Comparison of ENCODE assay signal across 11 cellular contexts in the genomic region with DNA sequence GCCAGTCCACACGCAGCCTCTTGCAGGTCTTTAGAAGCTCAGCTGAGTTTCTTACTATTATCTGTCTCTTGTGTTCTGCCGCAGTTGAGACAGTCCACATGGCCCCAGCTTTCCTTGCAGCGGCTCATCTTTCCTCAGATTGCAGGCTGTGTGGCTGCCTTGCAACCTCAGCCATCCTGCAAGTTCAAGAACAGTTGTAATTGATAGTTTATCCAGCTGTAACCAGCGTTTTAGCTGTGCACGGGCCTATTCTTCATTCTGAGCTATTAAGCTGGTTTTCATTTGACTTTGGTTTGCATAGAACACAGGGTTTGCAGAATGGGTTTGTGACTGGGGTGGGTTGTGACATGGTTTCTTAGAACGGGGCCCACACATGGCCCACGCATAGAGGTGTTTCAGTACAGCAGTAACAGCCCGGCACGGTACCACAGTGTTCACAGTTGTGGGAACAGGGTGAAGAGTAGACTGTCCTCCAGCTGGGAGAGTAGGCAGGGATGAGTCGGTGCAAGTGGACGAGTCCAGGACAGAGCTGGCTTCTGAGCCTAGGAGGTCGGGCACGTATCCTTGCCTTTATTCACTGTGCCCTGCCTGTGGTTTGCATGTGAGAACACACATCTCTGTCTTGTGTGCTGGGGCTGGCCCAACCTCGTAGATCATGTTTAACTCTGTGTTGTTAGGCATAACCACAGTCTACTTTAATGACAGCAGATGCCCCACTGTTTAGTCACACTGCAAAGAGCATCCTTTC.
DNase-seq lines count a peak whose midpoint lies in the region; ATAC-seq and TF ChIP-seq lines count a peak whose summit lies in the region.
"Had no signal": no experiment of that assay in that cellular context is flagged by ENCODE, and none has a peak within 500 bp of the region (broad histone marks: within the 10 kb centered on the region; RNA-seq: fewer than 3 reads in every experiment).

No MANE protein-coding gene starts in this region.

- intact Hi-C loops in gastrocnemius medialis (cut with DNase I; ENCODE audit: low total_unique reads), result no loop called here

- H3K4me1 ChIP-seq in RWPE2 (ENCODE audit: insufficient read depth, poor library complexity, severe bottlenecking) (peaks cover 23% of the 10 kb centered on the region), fibroblast of lung (ENCODE audit: control insufficient read depth, extremely low read depth, insufficient read depth, low read length) (peaks cover 12% of the 10 kb centered on the region), gastrocnemius medialis (peaks cover 30 to 36% of the 10 kb centered on the region in 2 donors)

- H3K27ac ChIP-seq in RWPE2 (ENCODE audit: poor library complexity, severe bottlenecking) (no peak overlapping the region), fibroblast of lung (ENCODE audit: insufficient read depth, low read length) (no peak overlapping the region), gastrocnemius medialis (peak overlapping the region; percentile 31 to 57 (median 44))

- H3K9me3 ChIP-seq in RWPE2 (ENCODE audit: severe bottlenecking) (no peaks in the 10 kb centered on the region), fibroblast of lung (ENCODE audit: control insufficient read depth, insufficient read depth, low read depth, low read length) (no peaks in the 10 kb centered on the region), gastrocnemius medialis (no peaks in the 10 kb centered on the region)
- H3K9me3 ChIP-seq: suprapubic skin had no signal

- TF ChIP-seq CTCF in RWPE2 (IDR thresholded peaks at IDR 0.05; ENCODE audit: poor library complexity, severe bottlenecking) (no peak), fibroblast of lung (conservative IDR thresholded peaks at IDR 0.05 in 1 of 2, IDR thresholded peaks at IDR 0.05 in 1 of 2; ENCODE audit: low read depth in 1 of 2, low read length in 2 of 2) (no peak), gastrocnemius medialis (IDR thresholded peaks at IDR 0.05 in 4 of 5, conservative IDR thresholded peaks at IDR 0.05 in 1 of 5) (no peak)

- H3K79me2 ChIP-seq in fibroblast of lung (ENCODE audit: control insufficient read depth, insufficient read depth, low read length), result no peaks in the 10 kb centered on the region

- DNase-seq in GM04503 (ENCODE audit: low read depth) (peak; percentile 31), RWPE2 (ENCODE audit: low spot score) (no peak), fibroblast of lung (ENCODE audit: low read depth in 2 of 2) (peak; percentile 51 to 64), gastrocnemius medialis (peak in 1 of 2 donors; percentile 60), NCI-H446 treated with DMSO at 0.1 percent for 48 hours (lab: John Stamatoyannopoulos, UW) (no peak), T-helper 9 cell (no peak)
- DNase-seq: left colon, NCI-H345 had no signal

- ATAC-seq in RWPE2 (ENCODE audit: low read depth) (peak; percentile 39; the same call in 2 of the 3 replicates), gastrocnemius medialis (peak; percentile 68 to 94), HG03342 (IDR thresholded peaks at IDR 0.05; ENCODE audit: unreplicated experiment) (no peak), HG03520 (IDR thresholded peaks at IDR 0.05; ENCODE audit: unreplicated experiment) (no peak)

- in situ Hi-C loops in gastrocnemius medialis (cut with MboI; ENCODE audit: low sequenced_read_pairs in 4 of 4), result no loop called here

- no peaks in the 10 kb centered on the region for H4K20me1 ChIP-seq in fibroblast of lung (ENCODE audit: control insufficient read depth, extremely low read depth, insufficient read depth, low read length)

- peak overlapping the region; percentile 21 for H3K4me2 ChIP-seq in fibroblast of lung (ENCODE audit: extremely low read depth, insufficient read depth, low read length)

- H3K4me3 ChIP-seq in RWPE2 (ENCODE audit: severe bottlenecking) (no peak overlapping the region), fibroblast of lung (replicated peaks in 1 of 4; ENCODE audit: control extremely low read depth in 1 of 4, insufficient read depth in 1 of 4, low read depth in 3 of 4, low read length in 4 of 4) (no peak overlapping the region), gastrocnemius medialis (no peak overlapping the region)
- H3K4me3 ChIP-seq: suprapubic skin had no signal

- no peak overlapping the region for H2AFZ ChIP-seq in fibroblast of lung (ENCODE audit: low read length)

- H3K27me3 ChIP-seq in RWPE2 (ENCODE audit: insufficient read depth, poor library complexity, severe bottlenecking) (no peaks in the 10 kb centered on the region), fibroblast of lung (ENCODE audit: control insufficient read depth, insufficient read depth, low read length) (no peaks in the 10 kb centered on the region), gastrocnemius medialis (no peaks in the 10 kb centered on the region)
- H3K27me3 ChIP-seq: suprapubic skin had no signal

- H3K9ac ChIP-seq in fibroblast of lung (ENCODE audit: insufficient read depth, low read length), result no peak overlapping the region

- no peak for TF ChIP-seq POLR2A in gastrocnemius medialis (IDR thresholded peaks at IDR 0.05)

- H3K36me3 ChIP-seq in RWPE2 (ENCODE audit: low read depth) (peaks cover 3% of the 10 kb centered on the region; the same call in 1 of the 2 replicates), fibroblast of lung (ENCODE audit: control insufficient read depth, insufficient read depth, low read length) (no peaks in the 10 kb centered on the region), gastrocnemius medialis (no peaks in the 10 kb centered on the region)
- H3K36me3 ChIP-seq: suprapubic skin had no signal

Comparison
In these comparisons a context has a peak if more than half of its experiments do, and no peak if none do; other contexts are left out.
1. DNase-seq: peak in GM04503 (single experiment) and fibroblast of lung (2 of 2); none in RWPE2 (single experiment), NCI-H446 treated with DMSO at 0.1 percent for 48 hours (single experiment) and T-helper 9 cell (single experiment).
2. ATAC-seq: peak in RWPE2 (single experiment) and gastrocnemius medialis (2 of 2); none in HG03342 (single experiment) and HG03520 (single experiment).
3. H3K27ac ChIP-seq: peak in gastrocnemius medialis (4 of 4); none in RWPE2 (single experiment) and fibroblast of lung (single experiment).